In the genomic region with DNA sequence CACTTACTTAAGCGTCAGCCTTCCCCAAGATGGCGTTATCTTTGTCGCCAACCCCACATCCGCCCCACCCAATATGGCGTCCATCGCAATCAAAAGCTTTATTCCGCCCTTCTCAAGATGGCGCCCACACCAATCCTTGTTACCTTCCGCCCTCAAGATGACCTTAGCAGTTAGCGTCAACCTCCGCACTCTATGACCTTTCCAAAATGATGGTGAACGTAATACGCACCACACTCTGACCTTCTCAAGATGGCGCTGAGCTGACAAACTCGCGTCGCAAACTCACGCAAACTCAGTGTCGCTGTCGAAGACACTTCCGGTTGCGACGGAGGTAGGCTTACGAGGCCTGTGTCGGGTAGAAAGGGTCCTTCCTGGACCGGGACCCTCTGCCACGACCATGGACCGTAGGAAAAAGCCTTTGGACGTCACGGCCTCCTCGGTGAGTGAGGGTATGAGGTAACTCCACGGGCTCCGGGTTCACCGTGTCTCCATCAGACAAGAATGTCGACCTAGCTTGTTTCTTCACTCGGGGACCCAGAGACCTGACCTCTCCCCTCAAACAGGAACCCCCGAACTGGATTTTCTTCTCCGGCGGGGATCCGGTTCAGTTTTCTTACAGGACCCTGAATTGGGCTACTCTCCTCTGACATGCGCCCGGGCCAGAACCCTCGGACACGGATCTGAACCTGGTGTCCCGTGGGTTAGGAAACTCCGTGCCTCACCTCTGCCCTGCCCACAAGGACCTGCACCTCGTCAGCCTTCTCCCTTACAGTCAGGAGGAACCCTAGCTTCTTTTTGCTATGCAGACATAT, we compare ENCODE assay signal across 1 cellular context.
TF ChIP-seq lines count a peak whose summit lies in the region.

A gene (plus strand): TSS at position 323 of the 812 bp plus-strand sequence. CDS start 75 bp downstream, at position 398.

TF ChIP-seq in HepG2, 621 proteins besides CTCF, POLR2A, EP300 and RAD21 (continued from another document and continues in another):
- TF ChIP-seq, protein P1, sequence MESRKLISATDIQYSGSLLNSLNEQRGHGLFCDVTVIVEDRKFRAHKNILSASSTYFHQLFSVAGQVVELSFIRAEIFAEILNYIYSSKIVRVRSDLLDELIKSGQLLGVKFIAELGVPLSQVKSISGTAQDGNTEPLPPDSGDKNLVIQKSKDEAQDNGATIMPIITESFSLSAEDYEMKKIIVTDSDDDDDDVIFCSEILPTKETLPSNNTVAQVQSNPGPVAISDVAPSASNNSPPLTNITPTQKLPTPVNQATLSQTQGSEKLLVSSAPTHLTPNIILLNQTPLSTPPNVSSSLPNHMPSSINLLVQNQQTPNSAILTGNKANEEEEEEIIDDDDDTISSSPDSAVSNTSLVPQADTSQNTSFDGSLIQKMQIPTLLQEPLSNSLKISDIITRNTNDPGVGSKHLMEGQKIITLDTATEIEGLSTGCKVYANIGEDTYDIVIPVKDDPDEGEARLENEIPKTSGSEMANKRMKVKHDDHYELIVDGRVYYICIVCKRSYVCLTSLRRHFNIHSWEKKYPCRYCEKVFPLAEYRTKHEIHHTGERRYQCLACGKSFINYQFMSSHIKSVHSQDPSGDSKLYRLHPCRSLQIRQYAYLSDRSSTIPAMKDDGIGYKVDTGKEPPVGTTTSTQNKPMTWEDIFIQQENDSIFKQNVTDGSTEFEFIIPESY (CRISPR knock-in tag; IDR thresholded peaks at IDR 0.05): peak; percentile 71
- TF ChIP-seq NFKBIZ (CRISPR knock-in tag; IDR thresholded peaks at IDR 0.05) (0 out of 2 replicates have a peak, but pooled peaks have one; percentile 64), ZNF12 (CRISPR knock-in tag; IDR thresholded peaks at IDR 0.05) (peak; percentile 56; the same call in 1 of the 2 replicates), ZNF225 (CRISPR knock-in tag; IDR thresholded peaks at IDR 0.05) (peak; percentile 81; the same call in 1 of the 2 replicates), RXRA (CRISPR knock-in tag; IDR thresholded peaks at IDR 0.05) (peak; percentile 93), KLF11 (CRISPR knock-in tag; IDR thresholded peaks at IDR 0.05) (peak; percentile 31; the same call in 1 of the 2 replicates), ZBTB38 (CRISPR knock-in tag; IDR thresholded peaks at IDR 0.05) (peak; percentile 56; the same call in 1 of the 2 replicates), ZNF83 (CRISPR knock-in tag; IDR thresholded peaks at IDR 0.05; ENCODE audit: borderline replicate concordance) (peak; percentile 65; the same call in 1 of the 2 replicates), LCORL (IDR thresholded peaks at IDR 0.05) (peak; percentile 49; the same call in 1 of the 2 replicates), LCORL (CRISPR knock-in tag; IDR thresholded peaks at IDR 0.05) (peak; percentile 61; the same call in 1 of the 2 replicates), PHF20 (CRISPR knock-in tag; IDR thresholded peaks at IDR 0.05) (peak; percentile 98), FOXC1 (CRISPR knock-in tag; IDR thresholded peaks at IDR 0.05; ENCODE audit: borderline replicate concordance) (peak; percentile 90), HES4 (CRISPR knock-in tag; IDR thresholded peaks at IDR 0.05; ENCODE audit: borderline replicate concordance) (0 out of 2 replicates have a peak, but pooled peaks have one; percentile 26), RFX5 (IDR thresholded peaks at IDR 0.05; ENCODE audit: low read depth, low read length) (no peak), TARDBP (CRISPR knock-in tag; IDR thresholded peaks at IDR 0.05) (peak; percentile 89), ZNF552 (CRISPR knock-in tag; IDR thresholded peaks at IDR 0.05; ENCODE audit: borderline replicate concordance) (no peak; the same call in 1 of the 2 replicates), JUND (CRISPR knock-in tag; IDR thresholded peaks at IDR 0.05) (peak; percentile 84), ESRRA (CRISPR knock-in tag; IDR thresholded peaks at IDR 0.05; ENCODE audit: low read depth) (peak; percentile 98), SMAD1 (CRISPR knock-in tag; IDR thresholded peaks at IDR 0.05; ENCODE audit: borderline replicate concordance, low read depth) (peak; percentile 36; the same call in 1 of the 2 replicates), CBFB (CRISPR knock-in tag; IDR thresholded peaks at IDR 0.05) (peak; percentile 79), MTA1 (CRISPR knock-in tag; IDR thresholded peaks at IDR 0.05; ENCODE audit: borderline replicate concordance) (peak; percentile 56; the same call in 1 of the 2 replicates), KAT8 (CRISPR knock-in tag; IDR thresholded peaks at IDR 0.05) (peak; percentile 98), TCF7 (IDR thresholded peaks at IDR 0.05; ENCODE audit: low read depth) (no peak), RBM39 (IDR thresholded peaks at IDR 0.05; ENCODE audit: low read depth, low read length, poor library complexity, severe bottlenecking) (no peak), MXD4 (CRISPR knock-in tag; IDR thresholded peaks at IDR 0.05) (0 out of 2 replicates have a peak, but pooled peaks have one; percentile 62), FOXO1 (CRISPR knock-in tag; IDR thresholded peaks at IDR 0.05) (peak; percentile 58; the same call in 1 of the 2 replicates), SRY (CRISPR knock-in tag; IDR thresholded peaks at IDR 0.05) (peak; percentile 59; the same call in 1 of the 2 replicates), YEATS4 (CRISPR knock-in tag; IDR thresholded peaks at IDR 0.05; ENCODE audit: borderline replicate concordance) (peak; percentile 90), ZFY (CRISPR knock-in tag; IDR thresholded peaks at IDR 0.05) (peak; percentile 99)
- TF ChIP-seq, protein P2, sequence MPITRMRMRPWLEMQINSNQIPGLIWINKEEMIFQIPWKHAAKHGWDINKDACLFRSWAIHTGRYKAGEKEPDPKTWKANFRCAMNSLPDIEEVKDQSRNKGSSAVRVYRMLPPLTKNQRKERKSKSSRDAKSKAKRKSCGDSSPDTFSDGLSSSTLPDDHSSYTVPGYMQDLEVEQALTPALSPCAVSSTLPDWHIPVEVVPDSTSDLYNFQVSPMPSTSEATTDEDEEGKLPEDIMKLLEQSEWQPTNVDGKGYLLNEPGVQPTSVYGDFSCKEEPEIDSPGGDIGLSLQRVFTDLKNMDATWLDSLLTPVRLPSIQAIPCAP (CRISPR knock-in tag; IDR thresholded peaks at IDR 0.05; ENCODE audit: low read depth): peak; percentile 74; the same call in 1 of the 2 replicates
- TF ChIP-seq, protein P3, sequence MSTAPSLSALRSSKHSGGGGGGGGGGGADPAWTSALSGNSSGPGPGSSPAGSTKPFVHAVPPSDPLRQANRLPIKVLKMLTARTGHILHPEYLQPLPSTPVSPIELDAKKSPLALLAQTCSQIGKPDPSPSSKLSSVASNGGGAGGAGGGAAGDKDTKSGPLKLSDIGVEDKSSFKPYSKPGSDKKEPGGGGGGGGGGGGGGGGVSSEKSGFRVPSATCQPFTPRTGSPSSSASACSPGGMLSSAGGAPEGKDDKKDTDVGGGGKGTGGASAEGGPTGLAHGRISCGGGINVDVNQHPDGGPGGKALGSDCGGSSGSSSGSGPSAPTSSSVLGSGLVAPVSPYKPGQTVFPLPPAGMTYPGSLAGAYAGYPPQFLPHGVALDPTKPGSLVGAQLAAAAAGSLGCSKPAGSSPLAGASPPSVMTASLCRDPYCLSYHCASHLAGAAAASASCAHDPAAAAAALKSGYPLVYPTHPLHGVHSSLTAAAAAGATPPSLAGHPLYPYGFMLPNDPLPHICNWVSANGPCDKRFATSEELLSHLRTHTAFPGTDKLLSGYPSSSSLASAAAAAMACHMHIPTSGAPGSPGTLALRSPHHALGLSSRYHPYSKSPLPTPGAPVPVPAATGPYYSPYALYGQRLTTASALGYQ (CRISPR knock-in tag; IDR thresholded peaks at IDR 0.05): no peak; the same call in 1 of the 2 replicates
- TF ChIP-seq, protein P4, sequence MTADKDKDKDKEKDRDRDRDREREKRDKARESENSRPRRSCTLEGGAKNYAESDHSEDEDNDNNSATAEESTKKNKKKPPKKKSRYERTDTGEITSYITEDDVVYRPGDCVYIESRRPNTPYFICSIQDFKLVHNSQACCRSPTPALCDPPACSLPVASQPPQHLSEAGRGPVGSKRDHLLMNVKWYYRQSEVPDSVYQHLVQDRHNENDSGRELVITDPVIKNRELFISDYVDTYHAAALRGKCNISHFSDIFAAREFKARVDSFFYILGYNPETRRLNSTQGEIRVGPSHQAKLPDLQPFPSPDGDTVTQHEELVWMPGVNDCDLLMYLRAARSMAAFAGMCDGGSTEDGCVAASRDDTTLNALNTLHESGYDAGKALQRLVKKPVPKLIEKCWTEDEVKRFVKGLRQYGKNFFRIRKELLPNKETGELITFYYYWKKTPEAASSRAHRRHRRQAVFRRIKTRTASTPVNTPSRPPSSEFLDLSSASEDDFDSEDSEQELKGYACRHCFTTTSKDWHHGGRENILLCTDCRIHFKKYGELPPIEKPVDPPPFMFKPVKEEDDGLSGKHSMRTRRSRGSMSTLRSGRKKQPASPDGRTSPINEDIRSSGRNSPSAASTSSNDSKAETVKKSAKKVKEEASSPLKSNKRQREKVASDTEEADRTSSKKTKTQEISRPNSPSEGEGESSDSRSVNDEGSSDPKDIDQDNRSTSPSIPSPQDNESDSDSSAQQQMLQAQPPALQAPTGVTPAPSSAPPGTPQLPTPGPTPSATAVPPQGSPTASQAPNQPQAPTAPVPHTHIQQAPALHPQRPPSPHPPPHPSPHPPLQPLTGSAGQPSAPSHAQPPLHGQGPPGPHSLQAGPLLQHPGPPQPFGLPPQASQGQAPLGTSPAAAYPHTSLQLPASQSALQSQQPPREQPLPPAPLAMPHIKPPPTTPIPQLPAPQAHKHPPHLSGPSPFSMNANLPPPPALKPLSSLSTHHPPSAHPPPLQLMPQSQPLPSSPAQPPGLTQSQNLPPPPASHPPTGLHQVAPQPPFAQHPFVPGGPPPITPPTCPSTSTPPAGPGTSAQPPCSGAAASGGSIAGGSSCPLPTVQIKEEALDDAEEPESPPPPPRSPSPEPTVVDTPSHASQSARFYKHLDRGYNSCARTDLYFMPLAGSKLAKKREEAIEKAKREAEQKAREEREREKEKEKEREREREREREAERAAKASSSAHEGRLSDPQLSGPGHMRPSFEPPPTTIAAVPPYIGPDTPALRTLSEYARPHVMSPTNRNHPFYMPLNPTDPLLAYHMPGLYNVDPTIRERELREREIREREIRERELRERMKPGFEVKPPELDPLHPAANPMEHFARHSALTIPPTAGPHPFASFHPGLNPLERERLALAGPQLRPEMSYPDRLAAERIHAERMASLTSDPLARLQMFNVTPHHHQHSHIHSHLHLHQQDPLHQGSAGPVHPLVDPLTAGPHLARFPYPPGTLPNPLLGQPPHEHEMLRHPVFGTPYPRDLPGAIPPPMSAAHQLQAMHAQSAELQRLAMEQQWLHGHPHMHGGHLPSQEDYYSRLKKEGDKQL (CRISPR knock-in tag; IDR thresholded peaks at IDR 0.05; ENCODE audit: low read depth): 0 out of 2 replicates have a peak, but pooled peaks have one; percentile 36
- TF ChIP-seq, protein P5, sequence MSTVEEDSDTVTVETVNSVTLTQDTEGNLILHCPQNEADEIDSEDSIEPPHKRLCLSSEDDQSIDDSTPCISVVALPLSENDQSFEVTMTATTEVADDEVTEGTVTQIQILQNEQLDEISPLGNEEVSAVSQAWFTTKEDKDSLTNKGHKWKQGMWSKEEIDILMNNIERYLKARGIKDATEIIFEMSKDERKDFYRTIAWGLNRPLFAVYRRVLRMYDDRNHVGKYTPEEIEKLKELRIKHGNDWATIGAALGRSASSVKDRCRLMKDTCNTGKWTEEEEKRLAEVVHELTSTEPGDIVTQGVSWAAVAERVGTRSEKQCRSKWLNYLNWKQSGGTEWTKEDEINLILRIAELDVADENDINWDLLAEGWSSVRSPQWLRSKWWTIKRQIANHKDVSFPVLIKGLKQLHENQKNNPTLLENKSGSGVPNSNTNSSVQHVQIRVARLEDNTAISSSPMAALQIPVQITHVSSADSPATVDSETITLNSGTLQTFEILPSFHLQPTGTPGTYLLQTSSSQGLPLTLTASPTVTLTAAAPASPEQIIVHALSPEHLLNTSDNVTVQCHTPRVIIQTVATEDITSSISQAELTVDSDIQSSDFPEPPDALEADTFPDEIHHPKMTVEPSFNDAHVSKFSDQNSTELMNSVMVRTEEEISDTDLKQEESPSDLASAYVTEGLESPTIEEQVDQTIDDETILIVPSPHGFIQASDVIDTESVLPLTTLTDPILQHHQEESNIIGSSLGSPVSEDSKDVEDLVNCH (CRISPR knock-in tag; IDR thresholded peaks at IDR 0.05): no peak
- TF ChIP-seq, protein P6, sequence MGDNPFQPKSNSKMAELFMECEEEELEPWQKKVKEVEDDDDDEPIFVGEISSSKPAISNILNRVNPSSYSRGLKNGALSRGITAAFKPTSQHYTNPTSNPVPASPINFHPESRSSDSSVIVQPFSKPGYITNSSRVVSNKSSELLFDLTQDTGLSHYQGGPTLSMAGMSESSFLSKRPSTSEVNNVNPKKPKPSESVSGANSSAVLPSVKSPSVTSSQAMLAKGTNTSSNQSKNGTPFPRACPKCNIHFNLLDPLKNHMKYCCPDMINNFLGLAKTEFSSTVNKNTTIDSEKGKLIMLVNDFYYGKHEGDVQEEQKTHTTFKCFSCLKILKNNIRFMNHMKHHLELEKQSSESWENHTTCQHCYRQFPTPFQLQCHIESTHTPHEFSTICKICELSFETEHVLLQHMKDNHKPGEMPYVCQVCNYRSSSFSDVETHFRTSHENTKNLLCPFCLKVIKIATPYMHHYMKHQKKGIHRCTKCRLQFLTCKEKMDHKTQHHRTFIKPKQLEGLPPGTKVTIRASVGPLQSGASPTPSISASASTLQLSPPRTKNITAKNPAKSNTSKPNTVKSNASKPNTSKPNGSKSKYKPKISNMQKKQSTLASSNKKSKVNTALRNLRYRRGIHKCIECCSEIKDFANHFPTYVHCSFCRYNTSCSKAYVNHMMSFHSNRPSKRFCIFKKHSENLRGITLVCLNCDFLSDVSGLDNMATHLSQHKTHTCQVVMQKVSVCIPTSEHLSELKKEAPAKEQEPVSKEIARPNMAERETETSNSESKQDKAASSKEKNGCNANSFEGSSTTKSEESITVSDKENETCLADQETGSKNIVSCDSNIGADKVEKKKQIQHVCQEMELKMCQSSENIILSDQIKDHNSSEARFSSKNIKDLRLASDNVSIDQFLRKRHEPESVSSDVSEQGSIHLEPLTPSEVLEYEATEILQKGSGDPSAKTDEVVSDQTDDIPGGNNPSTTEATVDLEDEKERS (CRISPR knock-in tag; IDR thresholded peaks at IDR 0.05): peak; percentile 72; the same call in 1 of the 2 replicates
- TF ChIP-seq, protein P7, sequence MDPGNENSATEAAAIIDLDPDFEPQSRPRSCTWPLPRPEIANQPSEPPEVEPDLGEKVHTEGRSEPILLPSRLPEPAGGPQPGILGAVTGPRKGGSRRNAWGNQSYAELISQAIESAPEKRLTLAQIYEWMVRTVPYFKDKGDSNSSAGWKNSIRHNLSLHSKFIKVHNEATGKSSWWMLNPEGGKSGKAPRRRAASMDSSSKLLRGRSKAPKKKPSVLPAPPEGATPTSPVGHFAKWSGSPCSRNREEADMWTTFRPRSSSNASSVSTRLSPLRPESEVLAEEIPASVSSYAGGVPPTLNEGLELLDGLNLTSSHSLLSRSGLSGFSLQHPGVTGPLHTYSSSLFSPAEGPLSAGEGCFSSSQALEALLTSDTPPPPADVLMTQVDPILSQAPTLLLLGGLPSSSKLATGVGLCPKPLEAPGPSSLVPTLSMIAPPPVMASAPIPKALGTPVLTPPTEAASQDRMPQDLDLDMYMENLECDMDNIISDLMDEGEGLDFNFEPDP (CRISPR knock-in tag; conservative IDR thresholded peaks at IDR 0.05): no peak
